26 cellular contexts compared by ENCODE assay signal in the genomic region with DNA sequence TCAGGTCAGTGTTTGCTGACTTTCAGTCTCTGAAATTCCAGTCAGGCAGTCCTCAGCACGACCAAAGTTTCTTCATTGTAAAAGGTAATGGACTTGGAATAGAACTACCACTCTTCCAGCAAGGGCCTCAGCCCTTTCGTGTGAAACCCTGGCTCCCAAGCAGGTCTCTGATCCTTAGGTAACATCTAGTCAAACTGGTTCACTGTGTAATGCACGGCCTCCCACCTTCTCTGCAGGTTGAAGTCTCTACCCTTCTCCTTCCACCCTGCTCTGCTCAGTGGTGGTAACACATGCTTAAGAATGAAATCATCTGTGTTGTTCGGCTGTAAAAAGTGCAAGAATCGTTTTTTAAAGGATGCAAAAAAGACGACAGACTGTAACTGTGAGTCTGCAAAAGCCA.
"Had no signal": no experiment of that assay in that cellular context is flagged by ENCODE, and none has a peak within 500 bp of the region (broad histone marks: within the 10 kb centered on the region; RNA-seq: fewer than 3 reads in every experiment).

No MANE protein-coding gene starts in this region.

- H3K36me3 Mint-ChIP-seq: activated naive CD8-positive, alpha-beta T cell treated with anti-CD3 and anti-CD28 coated beads for 36 hours had no signal

- H3K27me3 ChIP-seq: ascending aorta, breast epithelium had no signal

- H3K4me3 Mint-ChIP-seq: activated CD4-positive, alpha-beta T cell treated with anti-CD3 and anti-CD28 coated beads, Interleukin-2, amount 10 ng/mL, durations not matched to agents 24 days and 14 days; activated CD8-positive, alpha-beta T cell treated with anti-CD3 and anti-CD28 coated beads for 36 hours; activated naive CD8-positive, alpha-beta T cell treated with anti-CD3 and anti-CD28 coated beads for 36 hours; activated T-cell treated with anti-CD3 and anti-CD28 coated beads, Interleukin-2, amount 50 U/mL, for 72 hours; activated T-helper 17 cell treated with anti-CD3 and anti-CD28 coated beads, Interleukin-2, amount 50 U/mL, for 72 hours had no signal

- H3K4me1 ChIP-seq: ascending aorta, breast epithelium had no signal

- H3K4me3 ChIP-seq: ascending aorta, breast epithelium had no signal

- H3K36me3 ChIP-seq: ascending aorta, breast epithelium, WERI-Rb-1 had no signal

- ATAC-seq: activated CD8-positive, alpha-beta T cell treated with anti-CD3 and anti-CD28 coated beads for 36 hours; activated T-cell treated with anti-CD3 and anti-CD28 coated beads, Interleukin-2, amount 50 U/mL, for 72 hours; activated T-helper 17 cell treated with anti-CD3 and anti-CD28 coated beads, Interleukin-2, amount 50 U/mL, for 72 hours; PC-3; Right ventricle myocardium inferior had no signal

- DNase-seq: activated CD4-positive, alpha-beta T cell treated with anti-CD3 and anti-CD28 coated beads, Interleukin-2, amount 10 ng/mL, durations not matched to agents 24 days and 14 days; activated CD4-positive, alpha-beta T cell treated with anti-CD3 and anti-CD28 coated beads, Interleukin-2, amount 50 U/mL, for 4 hours; activated CD8-positive, alpha-beta T cell treated with anti-CD3 and anti-CD28 coated beads for 36 hours; activated effector memory CD4-positive, alpha-beta T cell treated with anti-CD3 and anti-CD28 coated beads, Interleukin-2, amount 50 U/mL, for 16 hours; activated naive CD4-positive, alpha-beta T cell; activated naive CD4-positive, alpha-beta T cell treated with anti-CD3 and anti-CD28 coated beads, Interleukin-2, amount 50 U/mL, for 16 hours; activated naive CD8-positive, alpha-beta T cell treated with anti-CD3 and anti-CD28 coated beads for 36 hours; activated T-cell treated with anti-CD3 and anti-CD28 coated beads, Interleukin-2, amount 50 U/mL, for 1 hour; activated T-cell treated with anti-CD3 and anti-CD28 coated beads, Interleukin-2, amount 50 U/mL, for 72 hours; amniotic stem cell; NCI-H1092 treated with DMSO at 0.1 percent for 48 hours; NCI-H2029; NCI-H345; NCI-H524 treated with DMSO at 0.1 percent for 48 hours; PC-3; SIG-M5; SW 1271; T-helper 1 cell; T-helper 2 cell; T-helper 9 cell; WERI-Rb-1 had no signal

- H3K9me3 ChIP-seq: ascending aorta, breast epithelium had no signal

- H3K27me3 Mint-ChIP-seq: activated CD4-positive, alpha-beta T cell treated with anti-CD3 and anti-CD28 coated beads, Interleukin-2, amount 10 ng/mL, durations not matched to agents 24 days and 14 days had no signal

- H3K4me1 Mint-ChIP-seq: activated CD4-positive, alpha-beta T cell treated with anti-CD3 and anti-CD28 coated beads, Interleukin-2, amount 10 ng/mL, durations not matched to agents 24 days and 14 days; activated naive CD8-positive, alpha-beta T cell treated with anti-CD3 and anti-CD28 coated beads for 36 hours; activated T-helper 17 cell treated with anti-CD3 and anti-CD28 coated beads, Interleukin-2, amount 50 U/mL, for 72 hours had no signal

- H3K27ac ChIP-seq: ascending aorta, breast epithelium, RWPE1, WERI-Rb-1 had no signal

- H3K27ac Mint-ChIP-seq: activated CD4-positive, alpha-beta T cell treated with anti-CD3 and anti-CD28 coated beads, Interleukin-2, amount 10 ng/mL, durations not matched to agents 24 days and 14 days; activated CD8-positive, alpha-beta T cell treated with anti-CD3 and anti-CD28 coated beads for 36 hours; activated naive CD8-positive, alpha-beta T cell treated with anti-CD3 and anti-CD28 coated beads for 36 hours; activated T-cell treated with anti-CD3 and anti-CD28 coated beads, Interleukin-2, amount 50 U/mL, for 72 hours; activated T-helper 17 cell treated with anti-CD3 and anti-CD28 coated beads, Interleukin-2, amount 50 U/mL, for 72 hours had no signal

- H3K9me3 Mint-ChIP-seq: activated CD4-positive, alpha-beta T cell treated with anti-CD3 and anti-CD28 coated beads, Interleukin-2, amount 10 ng/mL, durations not matched to agents 24 days and 14 days; activated CD8-positive, alpha-beta T cell treated with anti-CD3 and anti-CD28 coated beads for 36 hours; activated naive CD8-positive, alpha-beta T cell treated with anti-CD3 and anti-CD28 coated beads for 36 hours; activated T-cell treated with anti-CD3 and anti-CD28 coated beads, Interleukin-2, amount 50 U/mL, for 72 hours; activated T-helper 17 cell treated with anti-CD3 and anti-CD28 coated beads, Interleukin-2, amount 50 U/mL, for 72 hours had no signal
